20 cellular contexts compared by ENCODE assay signal in genomic region chr17:72878975-72879660, GRCh38.
"Had no signal": no experiment of that assay in that cellular context is flagged by ENCODE, and none has a peak within 500 bp of the region (broad histone marks: within the 10 kb centered on the region; RNA-seq: fewer than 3 reads in every experiment).

No MANE protein-coding gene starts in this region.

- H3K27ac ChIP-seq: coronary artery, neural progenitor cell, pancreas, suprapubic skin, thyroid gland, upper lobe of left lung, uterus had no signal

- H3K27ac Mint-ChIP-seq: naive thymus-derived CD8-positive, alpha-beta T cell; neural progenitor cell; progenitor cell of endocrine pancreas; stimulated activated effector memory CD8-positive, alpha-beta T cell treated with anti-CD3 and anti-CD28 coated beads, Interleukin-12 subunit alpha, Interleukin-12 subunit beta, amount 100 ng/mL, for 72 hours had no signal

- H3K36me3 ChIP-seq: neural progenitor cell, pancreas, thyroid gland, uterus had no signal

- H3K4me3 Mint-ChIP-seq: neural progenitor cell; stimulated activated effector memory CD8-positive, alpha-beta T cell treated with anti-CD3 and anti-CD28 coated beads, Interleukin-12 subunit alpha, Interleukin-12 subunit beta, amount 100 ng/mL, for 72 hours had no signal

- ATAC-seq: mucosa of descending colon; naive thymus-derived CD8-positive, alpha-beta T cell; pancreas; right cardiac atrium; stimulated activated effector memory CD8-positive, alpha-beta T cell treated with anti-CD3 and anti-CD28 coated beads, Interleukin-12 subunit alpha, Interleukin-12 subunit beta, amount 100 ng/mL, for 72 hours; stimulated activated naive CD8-positive, alpha-beta T cell treated with anti-CD3 and anti-CD28 coated beads, Interleukin-15, Interleukin-2, amounts not matched to agents 100 U/mL and 50 U/mL, for 24 hours had no signal

- H3K4me1 ChIP-seq: neural progenitor cell, pancreas, suprapubic skin, upper lobe of left lung, uterus had no signal

- FAIRE-seq: pancreas had no signal

- H3K9me3 ChIP-seq: pancreas, thyroid gland, uterus had no signal

- DNase-seq: effector CD4-positive, alpha-beta T cell; foreskin melanocyte; head of caudate nucleus; hippocampal formation; mucosa of descending colon; naive thymus-derived CD8-positive, alpha-beta T cell; nucleus accumbens; pancreas; right cardiac atrium; stimulated activated CD4-positive, alpha-beta T cell treated with anti-CD3 and anti-CD28 coated beads, Interleukin-4, amount 100 ng/mL, for 1 hour; stimulated activated CD8-positive, alpha-beta memory T cell treated with anti-CD3 and anti-CD28 coated beads, Interleukin-4, amount 100 ng/mL, for 48 hours; stimulated activated naive CD8-positive, alpha-beta T cell treated with anti-CD3 and anti-CD28 coated beads, Interleukin-15, Interleukin-2, amounts not matched to agents 100 U/mL and 50 U/mL, for 24 hours; thyroid gland; upper lobe of left lung; uterus had no signal

- H3K27me3 ChIP-seq: neural progenitor cell, pancreas, suprapubic skin, thyroid gland, upper lobe of left lung, uterus had no signal

- H3K4me3 ChIP-seq: coronary artery, mucosa of descending colon, neural progenitor cell, pancreas, suprapubic skin, thyroid gland, upper lobe of left lung, uterus had no signal

- H3K36me3 Mint-ChIP-seq: stimulated activated effector memory CD8-positive, alpha-beta T cell treated with anti-CD3 and anti-CD28 coated beads, Interleukin-12 subunit alpha, Interleukin-12 subunit beta, amount 100 ng/mL, for 72 hours had no signal

- H3K4me1 Mint-ChIP-seq: naive thymus-derived CD8-positive, alpha-beta T cell; neural progenitor cell; stimulated activated effector memory CD8-positive, alpha-beta T cell treated with anti-CD3 and anti-CD28 coated beads, Interleukin-12 subunit alpha, Interleukin-12 subunit beta, amount 100 ng/mL, for 72 hours had no signal

- H3K27me3 Mint-ChIP-seq: naive thymus-derived CD8-positive, alpha-beta T cell had no signal
